Comparison of ENCODE assay signal across 8 cellular contexts in the genomic region with DNA sequence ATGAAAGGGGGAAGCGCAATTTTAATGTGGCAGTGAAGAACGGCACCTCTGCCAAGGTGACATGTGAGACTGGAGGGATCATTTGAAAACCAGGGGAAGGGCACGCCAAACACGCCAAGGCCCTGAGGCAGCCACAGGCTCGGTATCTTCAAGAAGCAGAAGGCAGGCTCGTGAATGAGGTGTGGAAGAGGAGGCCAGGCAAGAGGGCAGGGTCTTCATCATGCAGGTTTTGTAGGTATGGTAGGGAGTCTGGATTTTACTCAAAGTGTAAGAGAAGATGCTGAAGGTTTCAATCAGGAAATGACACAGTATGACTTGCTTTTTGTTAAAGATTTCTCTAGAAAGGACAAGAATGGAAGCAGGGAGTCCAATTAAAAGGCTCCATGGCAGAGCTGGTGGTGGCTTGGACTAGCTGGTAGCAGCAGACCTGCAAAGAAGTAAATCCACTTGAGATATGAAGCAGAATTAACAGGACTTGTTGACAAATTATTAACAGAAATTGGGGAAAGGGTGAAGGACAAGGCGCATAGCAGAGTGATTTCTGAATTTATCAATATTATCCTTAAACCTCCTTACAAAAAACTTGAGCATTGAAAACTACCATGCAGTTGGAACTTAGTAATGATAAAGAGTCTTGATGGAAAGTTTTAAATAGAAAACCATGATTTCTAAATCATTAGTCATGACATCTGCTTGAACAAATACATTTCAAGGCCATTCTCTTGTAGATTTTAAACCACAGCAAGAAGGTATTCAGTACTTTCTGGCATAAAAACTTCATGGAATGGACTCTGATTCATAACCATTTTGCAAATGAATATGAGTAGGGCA.
DNase-seq lines count a peak whose midpoint lies in the region; ATAC-seq lines count a peak whose summit lies in the region.

No MANE protein-coding gene starts in this region.

- H3K36me3 Mint-ChIP-seq in activated naive CD8-positive, alpha-beta T cell treated with anti-CD3 and anti-CD28 coated beads, Interleukin-2, amount 10 ng/mL, durations not matched to agents 7 days and 5 days: peaks cover 50% of the 10 kb centered on the region
- H3K36me3 Mint-ChIP-seq in natural killer cell treated with Interleukin-12 subunit alpha and Interleukin-12 subunit beta and Interleukin-15 and Interleukin-18, amount 100 ng/mL, for 72 hours: peaks cover 8% of the 10 kb centered on the region

- H3K4me3 Mint-ChIP-seq in activated naive CD8-positive, alpha-beta T cell treated with anti-CD3 and anti-CD28 coated beads, Interleukin-2, amount 10 ng/mL, durations not matched to agents 7 days and 5 days: peak overlapping the region; percentile 52
- H3K4me3 Mint-ChIP-seq in natural killer cell treated with Interleukin-12 subunit alpha and Interleukin-12 subunit beta and Interleukin-15 and Interleukin-18, amount 100 ng/mL, for 72 hours: peak overlapping the region; percentile 75

- ATAC-seq in GM18861 (IDR thresholded peaks at IDR 0.05; ENCODE audit: unreplicated experiment) (peak; percentile 77), HG03354 (IDR thresholded peaks at IDR 0.05; ENCODE audit: poor library complexity, severe bottlenecking, unreplicated experiment) (peak; percentile 69)
- ATAC-seq in activated naive CD8-positive, alpha-beta T cell treated with anti-CD3 and anti-CD28 coated beads, Interleukin-2, amount 10 ng/mL, durations not matched to agents 7 days and 5 days (ENCODE audit: low read depth): peak; percentile 72
- ATAC-seq in natural killer cell treated with Interleukin-12 subunit alpha and Interleukin-12 subunit beta and Interleukin-15 and Interleukin-18, amount 100 ng/mL, for 72 hours: peak; percentile 63 to 89

- peak overlapping the region; percentile 90 for H3K27ac Mint-ChIP-seq in activated naive CD8-positive, alpha-beta T cell treated with anti-CD3 and anti-CD28 coated beads, Interleukin-2, amount 10 ng/mL, durations not matched to agents 7 days and 5 days
- H3K27ac Mint-ChIP-seq in natural killer cell treated with Interleukin-12 subunit alpha and Interleukin-12 subunit beta and Interleukin-15 and Interleukin-18, amount 100 ng/mL, for 72 hours: peak overlapping the region; percentile 72 to 82

- no peaks in the 10 kb centered on the region for H3K27me3 Mint-ChIP-seq in activated naive CD8-positive, alpha-beta T cell treated with anti-CD3 and anti-CD28 coated beads, Interleukin-2, amount 10 ng/mL, durations not matched to agents 7 days and 5 days
- no peaks in the 10 kb centered on the region for H3K27me3 Mint-ChIP-seq in natural killer cell treated with Interleukin-12 subunit alpha and Interleukin-12 subunit beta and Interleukin-15 and Interleukin-18, amount 100 ng/mL, for 72 hours

- H3K9me3 Mint-ChIP-seq in activated naive CD8-positive, alpha-beta T cell treated with anti-CD3 and anti-CD28 coated beads, Interleukin-2, amount 10 ng/mL, durations not matched to agents 7 days and 5 days: peaks cover 4% of the 10 kb centered on the region
- H3K9me3 Mint-ChIP-seq in natural killer cell treated with Interleukin-12 subunit alpha and Interleukin-12 subunit beta and Interleukin-15 and Interleukin-18, amount 100 ng/mL, for 72 hours: no peaks in the 10 kb centered on the region

- no peak for DNase-seq in activated naive CD8-positive, alpha-beta T cell treated with anti-CD3 and anti-CD28 coated beads, Interleukin-2, amount 10 ng/mL, durations not matched to agents 7 days and 5 days
- DNase-seq in natural killer cell treated with Interleukin-12 subunit alpha and Interleukin-12 subunit beta and Interleukin-15 and Interleukin-18, amount 100 ng/mL, for 72 hours (ENCODE audit: low spot score): no peak
- DNase-seq in NCI-H2107 (lab: John Stamatoyannopoulos, UW) (no peak), C1 segment of cervical spinal cord (lab: John Stamatoyannopoulos, UW) (no peak), SW480 (ENCODE audit: low spot score) (no peak), DMS114 treated with DMSO at 0.1 percent for 48 hours (lab: John Stamatoyannopoulos, UW; ENCODE audit: unreplicated experiment) (no peak)

- POLR2A ChIA-PET in activated naive CD8-positive, alpha-beta T cell treated with anti-CD3 and anti-CD28 coated beads, Interleukin-2, amount 10 ng/mL, durations not matched to agents 7 days and 5 days (lab: Charles Lee): interaction anchor here (1.0 kb wide), 1 partner anchor 10 kb away, joined by 3 read pairs; no protein-coding TSS in a partner anchor

- H3K4me1 Mint-ChIP-seq in activated naive CD8-positive, alpha-beta T cell treated with anti-CD3 and anti-CD28 coated beads, Interleukin-2, amount 10 ng/mL, durations not matched to agents 7 days and 5 days: peaks cover 38% of the 10 kb centered on the region
- peaks cover 38 to 41% of the 10 kb centered on the region in 2 donors for H3K4me1 Mint-ChIP-seq in natural killer cell treated with Interleukin-12 subunit alpha and Interleukin-12 subunit beta and Interleukin-15 and Interleukin-18, amount 100 ng/mL, for 72 hours (ENCODE audit: low read depth in 2 of 2)
